20 cellular contexts compared by ENCODE assay signal in the genomic region with DNA sequence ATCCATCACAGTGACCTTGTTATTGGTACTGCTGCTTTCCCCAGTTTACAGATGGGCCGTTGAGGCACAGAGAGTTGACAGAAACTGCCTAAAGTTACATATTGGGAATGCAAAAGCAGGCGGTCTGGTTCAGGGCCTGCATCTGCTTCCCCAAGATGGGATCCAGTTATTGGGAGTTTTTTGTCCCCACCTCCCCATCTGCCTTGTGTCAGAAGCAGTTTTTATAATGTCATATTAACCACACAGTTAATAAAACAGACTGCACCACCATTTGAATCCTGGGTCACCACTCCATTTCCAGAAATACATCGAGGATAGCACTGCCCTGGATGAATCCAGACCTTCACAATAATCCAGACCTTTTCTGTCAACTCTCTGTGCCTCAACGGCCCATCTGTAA.
"Had no signal": no experiment of that assay in that cellular context is flagged by ENCODE, and none has a peak within 500 bp of the region (broad histone marks: within the 10 kb centered on the region; RNA-seq: fewer than 3 reads in every experiment).

No MANE protein-coding gene starts in this region.

- H3K27ac ChIP-seq: ovary, prostate gland, spleen, suprapubic skin, thoracic aorta, tibial artery, upper lobe of right lung had no signal

- H3K9me3 ChIP-seq: mucosa of descending colon, ovary, prostate gland, spleen, suprapubic skin, thoracic aorta, tibial artery, upper lobe of right lung had no signal

- H3K36me3 ChIP-seq: ovary, prostate gland, spleen, suprapubic skin, thoracic aorta, tibial artery, upper lobe of right lung had no signal

- H3K27ac Mint-ChIP-seq: natural killer cell treated with Interleukin-12 subunit alpha and Interleukin-12 subunit beta and Interleukin-15 and Interleukin-18, amount 100 ng/mL, for 72 hours; stimulated activated effector memory CD8-positive, alpha-beta T cell treated with anti-CD3 and anti-CD28 coated beads, Interleukin-12 subunit alpha, Interleukin-12 subunit beta, amount 100 ng/mL, for 72 hours; stimulated activated naive CD8-positive, alpha-beta T cell treated with anti-CD3 and anti-CD28 coated beads, Interleukin-15, Interleukin-2, amounts not matched to agents 100 ng/mL and 50 ng/mL, for 24 hours had no signal

- H3K27me3 ChIP-seq: ovary, spleen, suprapubic skin, tibial artery, upper lobe of right lung had no signal

- DNase-seq: islet precursor cell; mesendoderm; midbrain; mucosa of descending colon; posterior cingulate gyrus; spleen; stimulated activated CD4-positive, alpha-beta T cell treated with anti-CD3 and anti-CD28 coated beads, Interleukin-4, amount 100 ng/mL, for 24 hours; stimulated activated naive CD4-positive, alpha-beta T cell; tibial artery; trophoblast cell; upper lobe of right lung had no signal

- H3K4me1 ChIP-seq: prostate gland, spleen had no signal

- H3K4me3 ChIP-seq: lung, mucosa of descending colon, ovary, prostate gland, spleen, suprapubic skin, thoracic aorta, tibial artery, upper lobe of right lung had no signal

- H3K36me3 Mint-ChIP-seq: natural killer cell treated with Interleukin-12 subunit alpha and Interleukin-12 subunit beta and Interleukin-15 and Interleukin-18, amount 100 ng/mL, for 72 hours; stimulated activated effector memory CD8-positive, alpha-beta T cell treated with anti-CD3 and anti-CD28 coated beads, Interleukin-12 subunit alpha, Interleukin-12 subunit beta, amount 100 ng/mL, for 72 hours had no signal

- H3K4me1 Mint-ChIP-seq: stimulated activated effector memory CD8-positive, alpha-beta T cell treated with anti-CD3 and anti-CD28 coated beads, Interleukin-12 subunit alpha, Interleukin-12 subunit beta, amount 100 ng/mL, for 72 hours had no signal

- ATAC-seq: left lobe of liver; mucosa of descending colon; natural killer cell treated with Interleukin-12 subunit alpha and Interleukin-12 subunit beta and Interleukin-15 and Interleukin-18, amount 100 ng/mL, for 72 hours; stimulated activated effector memory CD8-positive, alpha-beta T cell treated with anti-CD3 and anti-CD28 coated beads, Interleukin-12 subunit alpha, Interleukin-12 subunit beta, amount 100 ng/mL, for 72 hours had no signal

- H3K27me3 Mint-ChIP-seq: natural killer cell treated with Interleukin-12 subunit alpha and Interleukin-12 subunit beta and Interleukin-15 and Interleukin-18, amount 100 ng/mL, for 72 hours; stimulated activated naive CD8-positive, alpha-beta T cell treated with anti-CD3 and anti-CD28 coated beads, Interleukin-15, Interleukin-2, amounts not matched to agents 100 ng/mL and 50 ng/mL, for 24 hours had no signal

- H3K9me3 Mint-ChIP-seq: natural killer cell treated with Interleukin-12 subunit alpha and Interleukin-12 subunit beta and Interleukin-15 and Interleukin-18, amount 100 ng/mL, for 72 hours; stimulated activated effector memory CD8-positive, alpha-beta T cell treated with anti-CD3 and anti-CD28 coated beads, Interleukin-12 subunit alpha, Interleukin-12 subunit beta, amount 100 ng/mL, for 72 hours; stimulated activated naive CD8-positive, alpha-beta T cell treated with anti-CD3 and anti-CD28 coated beads, Interleukin-15, Interleukin-2, amounts not matched to agents 100 ng/mL and 50 ng/mL, for 24 hours had no signal

- H3K4me3 Mint-ChIP-seq: natural killer cell treated with Interleukin-12 subunit alpha and Interleukin-12 subunit beta and Interleukin-15 and Interleukin-18, amount 100 ng/mL, for 72 hours; stimulated activated effector memory CD8-positive, alpha-beta T cell treated with anti-CD3 and anti-CD28 coated beads, Interleukin-12 subunit alpha, Interleukin-12 subunit beta, amount 100 ng/mL, for 72 hours; stimulated activated naive CD8-positive, alpha-beta T cell treated with anti-CD3 and anti-CD28 coated beads, Interleukin-15, Interleukin-2, amounts not matched to agents 100 ng/mL and 50 ng/mL, for 24 hours had no signal
